10 cellular contexts compared by ENCODE assay signal in the genomic region with DNA sequence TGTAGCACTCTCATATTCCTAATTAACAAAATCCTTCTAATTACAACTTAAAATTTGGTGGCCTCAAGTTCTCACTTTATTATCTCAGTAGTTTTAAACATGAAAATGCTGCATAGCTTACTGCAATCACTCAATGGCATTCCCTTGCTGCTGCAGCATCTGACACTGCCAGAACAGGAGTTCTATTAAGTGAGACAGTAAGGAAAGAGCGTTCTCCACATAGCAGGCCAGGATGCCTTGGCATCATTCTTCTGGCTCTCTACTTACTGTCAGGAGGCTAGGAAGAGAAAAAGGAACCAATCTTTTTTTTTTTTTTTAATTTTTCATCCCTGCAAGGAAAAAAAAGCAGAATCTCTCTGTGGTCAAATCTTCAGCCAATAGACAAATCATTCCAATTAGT. TPM values are rescaled to one million over a fixed set of nuclear protein-coding genes. Genes with fewer than 3 reads are reported as not detected.
DNase-seq lines count a peak whose midpoint lies in the region; ATAC-seq and TF ChIP-seq lines count a peak whose summit lies in the region.
"Had no signal": no experiment of that assay in that cellular context is flagged by ENCODE, and none has a peak within 500 bp of the region (broad histone marks: within the 10 kb centered on the region; RNA-seq: fewer than 3 reads in every experiment).

No MANE protein-coding gene starts in this region.

- H3K27me3 Mint-ChIP-seq in T-helper 17 cell: no peaks in the 10 kb centered on the region

- H3K4me1 ChIP-seq in spleen: peaks cover 75 to 86% (median 82%) of the 10 kb centered on the region in 6 donors

- no peaks in the 10 kb centered on the region for H3K27me3 ChIP-seq in spleen (replicated peaks in 1 of 7)

- intact Hi-C loops in spleen (cut with DNase I; ENCODE audit: low total_unique reads): no loop called here

- peak overlapping the region; percentile 96 for H3K4me3 Mint-ChIP-seq in T-helper 17 cell

- peak; percentile 18 for DNase-seq in NCI-H82 (lab: John Stamatoyannopoulos, UW)
- DNase-seq in NCI-H82 treated with DMSO at 0.1 percent for 48 hours (lab: John Stamatoyannopoulos, UW; ENCODE audit: unreplicated experiment): no peak
- DNase-seq in T-helper 17 cell: no peak
- no peak for DNase-seq in fibroblast of villous mesenchyme (ENCODE audit: low read depth)
- no peak for DNase-seq in spleen
- no peak for DNase-seq in left lobe of liver (ENCODE audit: low spot score)
- DNase-seq: 8988T, erythroblast had no signal

- peaks cover 47% of the 10 kb centered on the region for H3K4me1 Mint-ChIP-seq in T-helper 17 cell

- TF ChIP-seq POLR2A in spleen (IDR thresholded peaks at IDR 0.05): no peak

- TF ChIP-seq CTCF in fibroblast of villous mesenchyme (IDR thresholded peaks at IDR 0.05; ENCODE audit: insufficient read depth, low read depth, low read length) (no peak), spleen (IDR thresholded peaks at IDR 0.05 in 8 of 11, conservative IDR thresholded peaks at IDR 0.05 in 3 of 11) (no peak)

- WGBS in spleen, 5 donors: 43 to 78% (median 66%) methylated on average over 1 of the region's 1 CpG

- H3K27ac Mint-ChIP-seq in T-helper 17 cell: peak overlapping the region; percentile 97

- H3K27ac ChIP-seq in spleen: peak overlapping the region in 5 of 8 donors; percentile 9 to 99 (median 50)

- peaks cover 8% of the 10 kb centered on the region for H3K36me3 Mint-ChIP-seq in T-helper 17 cell (ENCODE audit: low read depth)

- no peaks in the 10 kb centered on the region for H3K9me3 ChIP-seq in T-helper 17 cell (ENCODE audit: control insufficient read depth, low read length, poor library complexity, severe bottlenecking)
- H3K9me3 ChIP-seq in spleen: no peaks in the 10 kb centered on the region

- peaks cover 0 to 46% (median 15%) of the 10 kb centered on the region in 6 donors for H3K36me3 ChIP-seq in spleen

- no peak for ATAC-seq in T-helper 17 cell
- no peak for ATAC-seq in activated CD4-positive, CD25-positive, alpha-beta regulatory T cell treated with anti-CD3 and anti-CD28 coated beads, Interleukin-2, amount 50 U/mL, for 24 hours
- no peak for ATAC-seq in left lobe of liver
- ATAC-seq in GM18909 (IDR thresholded peaks at IDR 0.05; ENCODE audit: poor library complexity, unreplicated experiment): no peak

- H3K4me3 ChIP-seq in fibroblast of villous mesenchyme (ENCODE audit: low read depth, low read length) (peak overlapping the region; percentile 12), spleen (peak overlapping the region in 5 of 8 donors; percentile 77 to 100 (median 87))

RNA-seq across cellular contexts. Expression of a gene that starts 3.2 kb away (rescaled TPM):
- total RNA-seq in T-helper 17 cell: 100 to 1,000 TPM; 253 to 276 TPM
- 197 and 202 TPM in 2 replicates for total RNA-seq in fibroblast of villous mesenchyme
- total RNA-seq in spleen: 100 to 1,000 TPM; 252 to 420 (median 279) TPM
- 100 to 1,000 TPM; 301 to 360 (median 324) TPM for polyA plus RNA-seq in spleen
- 205 TPM for total RNA-seq in left lobe of liver

RNA-seq across cellular contexts. Expression of a gene that starts 19.6 kb away (rescaled TPM):
- total RNA-seq in T-helper 17 cell (10 to 100 TPM; 39.0 TPM), fibroblast of villous mesenchyme (27.4 and 32.4 TPM in 2 replicates), spleen (10 to 100 TPM; 21.4 to 33.8 (median 30.0) TPM), left lobe of liver (8.5 TPM)
- 10 to 100 TPM; 22.2 to 29.8 (median 25.2) TPM for polyA plus RNA-seq in spleen

RNA-seq across cellular contexts. Expression of a gene that starts 58.9 kb away (rescaled TPM):
- total RNA-seq in T-helper 17 cell (10 to 100 TPM; 33.7 to 37.8 TPM), fibroblast of villous mesenchyme (19.0 and 20.6 TPM in 2 replicates), spleen (10 to 100 TPM; 26.7 to 49.6 (median 31.9) TPM), left lobe of liver (38.1 TPM)
- 10 to 100 TPM in 1 of 3 donors, 1 to 10 TPM in 2; 3.1 to 12.5 (median 3.2) TPM for polyA plus RNA-seq in spleen
